In genomic region chr5:73768-74502, GRCh38 we compare ENCODE assay signal across 24 cellular contexts. TPM values are rescaled to one million over a fixed set of nuclear protein-coding genes. Genes with fewer than 3 reads are reported as not detected.
DNase-seq lines count a peak whose midpoint lies in the region; ATAC-seq and TF ChIP-seq lines count a peak whose summit lies in the region.
"Had no signal": no experiment of that assay in that cellular context is flagged by ENCODE, and none has a peak within 500 bp of the region (broad histone marks: within the 10 kb centered on the region; RNA-seq: fewer than 3 reads in every experiment).

No MANE protein-coding gene starts in this region.

- H3K27me3 ChIP-seq in BLaER1 (peaks cover 12% of the 10 kb centered on the region; the same call in 1 of the 2 replicates), H7 (ENCODE audit: control insufficient read depth, insufficient read depth, low read length) (no peaks in the 10 kb centered on the region)
- H3K27me3 ChIP-seq: SJSA1 had no signal

- H3K27me3 Mint-ChIP-seq in osteocyte (ENCODE audit: unreplicated experiment), result peaks cover 30% of the 10 kb centered on the region

- H3K36me3 ChIP-seq in BLaER1 (no peaks in the 10 kb centered on the region), H7 (replicated peaks; ENCODE audit: control insufficient read depth, insufficient read depth, low read length) (no peaks in the 10 kb centered on the region)
- H3K36me3 ChIP-seq: SJSA1 had no signal

- H3K4me3 ChIP-seq in BLaER1 (no peak overlapping the region), H7 (ENCODE audit: insufficient read depth, low read depth, low read length) (no peak overlapping the region)
- H3K4me3 ChIP-seq: SJSA1 had no signal

- no peak overlapping the region for H3K9ac ChIP-seq in BLaER1

- DNase-seq in H7, result peak; percentile 56
- peak; percentile 14 for DNase-seq in iPS-NIHi7 (ENCODE audit: extremely low spot score)
- peak; percentile 73 for DNase-seq in osteocyte (ENCODE audit: extremely low spot score, unreplicated experiment)
- DNase-seq in NCI-H510A (lab: John Stamatoyannopoulos, UW), result no peak
- no peak for DNase-seq in NCI-H1436 treated with DMSO at 0.1 percent for 48 hours (lab: John Stamatoyannopoulos, UW)
- DNase-seq in NCI-H69 (lab: John Stamatoyannopoulos, UW), result no peak
- DNase-seq: CD8-positive, alpha-beta memory T cell; DMS 273 treated with DMSO at 0.1 percent for 48 hours; DND-41; Karpas-422; NCI-H1092 treated with DMSO at 0.1 percent for 48 hours; NCI-H1436; NCI-H187 treated with DMSO at 0.1 percent for 48 hours; NCI-H2171 treated with DMSO at 0.1 percent for 48 hours; NCI-H345; NCI-H524; NCI-H774 had no signal

- no peak for ATAC-seq in GM18907 (IDR thresholded peaks at IDR 0.05; ENCODE audit: unreplicated experiment)
- ATAC-seq: HepG2, Right ventricle myocardium inferior had no signal

- no peak for TF ChIP-seq CTCF in osteocyte (IDR thresholded peaks at IDR 0.05)

- no peaks in the 10 kb centered on the region for H3K9me3 Mint-ChIP-seq in osteocyte (ENCODE audit: unreplicated experiment)

- H3K27ac ChIP-seq in BLaER1, result no peak overlapping the region
- H3K27ac ChIP-seq: SJSA1 had no signal

- peaks cover 40% of the 10 kb centered on the region for H3K4me1 ChIP-seq in BLaER1

- peaks cover 34% of the 10 kb centered on the region for H4K20me1 ChIP-seq in BLaER1

- no peak overlapping the region for H3K27ac Mint-ChIP-seq in osteocyte (ENCODE audit: unreplicated experiment)
- H3K27ac Mint-ChIP-seq: B cell; CD14-positive monocyte; CD8-positive, alpha-beta memory T cell had no signal

- no peaks in the 10 kb centered on the region for H3K36me3 Mint-ChIP-seq in osteocyte (ENCODE audit: unreplicated experiment)
- H3K36me3 Mint-ChIP-seq: CD14-positive monocyte; CD8-positive, alpha-beta memory T cell had no signal

- H3K4me3 Mint-ChIP-seq in osteocyte (ENCODE audit: unreplicated experiment), result no peak overlapping the region
- H3K4me3 Mint-ChIP-seq: B cell; CD14-positive monocyte; CD8-positive, alpha-beta memory T cell had no signal

- H3K4me1 Mint-ChIP-seq in osteocyte (ENCODE audit: unreplicated experiment), result peaks cover 23% of the 10 kb centered on the region
- H3K4me1 Mint-ChIP-seq: B cell; CD14-positive monocyte; CD8-positive, alpha-beta memory T cell had no signal

- H3K9me3 ChIP-seq in BLaER1, result 0 out of 2 replicates have a peak, but pooled peaks cover 4% of the 10 kb centered on the region
- H3K9me3 ChIP-seq: SJSA1 had no signal

- peak overlapping the region; percentile 84; the same call in 1 of the 2 replicates for H3K4me2 ChIP-seq in BLaER1

RNA-seq across cellular contexts. Expression of gene PLEKHG4B, which starts 18.0 kb away (rescaled TPM):
- total RNA-seq in H7 (2014; rRNA removed; shearing (Covaris generic)), result 25.2 and 34.1 TPM in 2 replicates
- 3.8 and 4.5 TPM in 2 replicates for total RNA-seq in osteocyte
- total RNA-seq: B cell; CD8-positive, alpha-beta memory T cell; Right ventricle myocardium inferior had no signal

Comparison
In these comparisons a context has a peak if more than half of its experiments do, and no peak if none do; other contexts are left out.
1. DNase-seq: peak in H7 (single experiment), iPS-NIHi7 (single experiment) and osteocyte (single experiment); none in NCI-H510A (single experiment), NCI-H1436 treated with DMSO at 0.1 percent for 48 hours (single experiment) and NCI-H69 (single experiment).